Comparison of ENCODE assay signal across 11 cellular contexts in the genomic region with DNA sequence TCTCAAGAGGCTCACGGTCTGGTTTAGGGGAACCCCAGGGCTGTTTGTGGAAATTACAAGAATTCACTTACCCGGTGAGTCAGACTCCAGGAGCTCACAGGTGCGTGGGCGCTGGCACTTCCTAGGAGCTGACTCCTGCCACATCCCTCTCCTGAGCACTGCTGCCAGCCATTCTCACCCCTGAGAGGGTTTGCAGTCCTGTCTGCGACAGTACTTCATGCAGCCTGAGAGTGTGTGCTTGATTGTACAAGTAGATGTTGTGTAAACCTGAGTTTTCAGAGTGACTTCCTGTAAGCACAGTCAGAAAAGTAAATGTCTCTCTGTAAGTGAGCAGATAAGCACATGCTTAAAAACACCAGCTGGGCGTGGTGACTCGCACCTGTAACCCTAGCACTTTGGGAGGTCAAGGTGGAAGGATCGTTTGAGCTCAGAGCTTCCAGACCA. TPM values are rescaled to one million over a fixed set of nuclear protein-coding genes. Genes with fewer than 3 reads are reported as not detected.
DNase-seq lines count a peak whose midpoint lies in the region; ATAC-seq and TF ChIP-seq lines count a peak whose summit lies in the region.
"Had no signal": no experiment of that assay in that cellular context is flagged by ENCODE, and none has a peak within 500 bp of the region (broad histone marks: within the 10 kb centered on the region; RNA-seq: fewer than 3 reads in every experiment).

No MANE protein-coding gene starts in this region.

- 14% methylated on average over 8 of the region's 8 CpGs for WGBS in mammary epithelial cell (ENCODE audit: low coverage, missing lambda C conversion rate)

- H3K27me3 ChIP-seq in mammary epithelial cell (ENCODE audit: insufficient read depth, low read length) = no peaks in the 10 kb centered on the region

- no TSS peak for BruUV-seq in mammary epithelial cell (replicated peaks; lab: Mats Ljungman, UMichigan)

- H4K20me1 ChIP-seq in mammary epithelial cell (ENCODE audit: insufficient read depth, low read length) = no peaks in the 10 kb centered on the region

- CTCF ChIA-PET in mammary epithelial cell (lab: Charles Lee; ENCODE audit: low non-redundant PET) = interaction anchor here (0.6 to 0.8 kb wide), 2 partner anchors 9 to 120 kb away, joined by 3 read pairs; a partner anchor contains a TSS

- no peak for ATAC-seq in GM18909 (IDR thresholded peaks at IDR 0.05; ENCODE audit: poor library complexity, unreplicated experiment)
- no peak for ATAC-seq in HG03342 (IDR thresholded peaks at IDR 0.05; ENCODE audit: unreplicated experiment)
- no peak for ATAC-seq in HG03442 (IDR thresholded peaks at IDR 0.05; ENCODE audit: unreplicated experiment)

- H3K4me3 Mint-ChIP-seq in T-helper 2 cell treated with Interferon-gamma antibody and Interleukin-4, amounts not matched to agents 5 μg/mL and 100 μg/mL, for 36 hours = peak overlapping the region; percentile 38

- H3K4me1 Mint-ChIP-seq in T-helper 2 cell treated with Interferon-gamma antibody and Interleukin-4, amounts not matched to agents 5 μg/mL and 100 μg/mL, for 36 hours (ENCODE audit: low read depth) = peaks cover 14% of the 10 kb centered on the region

- peak; percentile 43 for DNase-seq in GM12865 (ENCODE audit: low read depth)
- peak; percentile 83 for DNase-seq in T-helper 2 cell treated with Interferon-gamma antibody and Interleukin-4, amounts not matched to agents 5 μg/mL and 100 μg/mL, for 36 hours (ENCODE audit: low spot score)
- peak; percentile 95 for DNase-seq in mammary epithelial cell
- DNase-seq in stimulated activated CD4-positive, alpha-beta T cell treated with anti-CD3 and anti-CD28 coated beads, Interleukin-2, amount 100 ng/mL, for 48 hours = peak; percentile 60 to 62
- no peak for DNase-seq in HuH-7.5 (ENCODE audit: low spot score)
- DNase-seq: aorta, NCI-H1417, SK-N-SH had no signal

- no peaks in the 10 kb centered on the region for H3K27me3 Mint-ChIP-seq in T-helper 2 cell treated with Interferon-gamma antibody and Interleukin-4, amounts not matched to agents 5 μg/mL and 100 μg/mL, for 36 hours (ENCODE audit: low read depth)

- intact Hi-C loops in mammary epithelial cell (cut with micrococcal nuclease) = no loop called here

- peaks cover 31% of the 10 kb centered on the region for H3K36me3 Mint-ChIP-seq in T-helper 2 cell treated with Interferon-gamma antibody and Interleukin-4, amounts not matched to agents 5 μg/mL and 100 μg/mL, for 36 hours (ENCODE audit: low read depth)

- peak overlapping the region; percentile 68 for H3K4me2 ChIP-seq in mammary epithelial cell (ENCODE audit: insufficient read depth, low read depth, low read length)
- H3K4me2 ChIP-seq: SK-N-SH had no signal

- no peaks in the 10 kb centered on the region for H3K9me3 ChIP-seq in mammary epithelial cell (replicated peaks; ENCODE audit: insufficient read depth, low read length)
- H3K9me3 ChIP-seq: SK-N-SH had no signal

- in situ Hi-C loops in mammary epithelial cell (cut with MboI; ENCODE audit: low sequenced_read_pairs in 2 of 2) = no loop called here

- H2AFZ ChIP-seq in mammary epithelial cell (ENCODE audit: low read depth, low read length) = no peak overlapping the region

- peak overlapping the region; percentile 55 for H3K27ac Mint-ChIP-seq in T-helper 2 cell treated with Interferon-gamma antibody and Interleukin-4, amounts not matched to agents 5 μg/mL and 100 μg/mL, for 36 hours

- TF ChIP-seq CTCF in GM12865 (IDR thresholded peaks at IDR 0.05; ENCODE audit: insufficient read depth, low read depth, low read length, missing control alignments) (no peak), mammary epithelial cell (conservative IDR thresholded peaks at IDR 0.05 in 1 of 2, IDR thresholded peaks at IDR 0.05 in 1 of 2; ENCODE audit: extremely low read depth in 1 of 2, insufficient read depth in 1 of 2, low read depth in 1 of 2, low read length in 2 of 2) (no peak)

- H3K9me3 Mint-ChIP-seq in T-helper 2 cell treated with Interferon-gamma antibody and Interleukin-4, amounts not matched to agents 5 μg/mL and 100 μg/mL, for 36 hours = no peaks in the 10 kb centered on the region

- H3K36me3 ChIP-seq in mammary epithelial cell (ENCODE audit: insufficient read depth, low read length) = peaks cover 6% of the 10 kb centered on the region

- no peaks in the 10 kb centered on the region for H3K79me2 ChIP-seq in mammary epithelial cell (ENCODE audit: insufficient read depth, low read length)

- H3K27ac ChIP-seq in mammary epithelial cell (ENCODE audit: insufficient read depth, low read depth, low read length) = peak overlapping the region; percentile 45

- H3K4me3 ChIP-seq in GM12865 (ENCODE audit: low read depth, low read length) = no peak overlapping the region
- H3K4me3 ChIP-seq in mammary epithelial cell (replicated peaks in 1 of 3; ENCODE audit: insufficient read depth in 1 of 3, low read depth in 2 of 3, low read length in 3 of 3) = no peak overlapping the region

- H3K9ac ChIP-seq in mammary epithelial cell (ENCODE audit: insufficient read depth, low read length) = peak overlapping the region; percentile 41
- H3K9ac ChIP-seq: SK-N-SH had no signal

- dilution Hi-C loops in mammary epithelial cell (cut with HindIII; ENCODE audit: low sequenced_read_pairs) = no loop called here

- H3K4me1 ChIP-seq in mammary epithelial cell (ENCODE audit: insufficient read depth, low read length) = peaks cover 23% of the 10 kb centered on the region

RNA-seq across cellular contexts. Expression of a gene that starts 8.1 kb away (rescaled TPM):
- total RNA-seq in mammary epithelial cell = 10 to 100 TPM; 55.8 to 89.1 TPM
- 85.2 TPM for polyA plus RNA-seq in mammary epithelial cell
- 35.0 TPM for polyA minus RNA-seq in mammary epithelial cell

RNA-seq across cellular contexts. Expression of a gene that starts 10.8 kb away (rescaled TPM):
- 10 to 100 TPM in 1 of 2 donors, 1 to 10 TPM in 1; 1.1 to 60.0 TPM for total RNA-seq in mammary epithelial cell
- 2.1 TPM for polyA plus RNA-seq in mammary epithelial cell
- 3.8 TPM for polyA minus RNA-seq in mammary epithelial cell

RNA-seq across cellular contexts. Expression of a gene that starts 26.6 kb away (rescaled TPM):
- 1 to 10 TPM; 1.1 to 1.5 TPM for total RNA-seq in mammary epithelial cell
- 0.88 TPM for polyA plus RNA-seq in mammary epithelial cell
- not detected for polyA minus RNA-seq in mammary epithelial cell
- polyA plus RNA-seq: aorta had no signal

RNA-seq across cellular contexts. Expression of a gene that starts 29.0 kb away (rescaled TPM):
- total RNA-seq in mammary epithelial cell = 10 to 100 TPM in 1 of 2 donors, 1 to 10 TPM in 1; 5.6 to 15.3 TPM
- 2.9 TPM for polyA plus RNA-seq in mammary epithelial cell
- polyA minus RNA-seq in mammary epithelial cell = 16.2 TPM

RNA-seq across cellular contexts. Expression of a gene that starts 29.6 kb away (rescaled TPM):
- total RNA-seq in mammary epithelial cell = 10 to 100 TPM in 1 of 2 donors, 1 to 10 TPM in 1; 3.1 to 21.7 TPM
- polyA plus RNA-seq in mammary epithelial cell = 1.7 TPM
- 0.62 TPM for polyA minus RNA-seq in mammary epithelial cell
